8 cellular contexts compared by ENCODE assay signal in the genomic region with DNA sequence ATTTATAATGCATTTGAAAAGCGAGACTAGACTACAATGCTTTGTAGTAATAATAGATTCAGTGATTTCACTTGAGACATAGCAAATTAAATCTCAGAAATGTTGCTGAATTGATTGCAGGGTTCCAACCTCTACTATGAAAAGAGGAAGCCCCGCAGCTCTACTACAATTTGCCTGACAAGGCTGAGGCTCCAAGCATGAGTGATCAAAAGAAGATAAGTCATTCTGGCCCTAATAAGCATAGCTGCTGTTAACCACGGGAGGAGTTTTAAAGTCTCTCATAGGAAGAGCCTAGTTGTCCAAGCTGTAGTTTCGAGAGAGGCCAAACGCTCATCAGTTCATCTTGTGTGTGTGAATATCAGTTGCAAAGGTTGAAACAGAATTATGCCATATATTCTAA.
DNase-seq lines count a peak whose midpoint lies in the region; ATAC-seq lines count a peak whose summit lies in the region.
"Not testable (repeated sequence)": the region's sequence is repeated elsewhere in the genome, so short reads cannot be mapped to it uniquely, and the experiment has no call there.

No MANE protein-coding gene starts in this region.

- H3K36me3 Mint-ChIP-seq in memory B cell, result not testable (repeated sequence)

- not testable (repeated sequence) for H3K27me3 Mint-ChIP-seq in memory B cell

- not testable (repeated sequence) for H3K27ac Mint-ChIP-seq in memory B cell

- not testable (repeated sequence) for H3K4me3 Mint-ChIP-seq in memory B cell

- not testable (repeated sequence) for DNase-seq in memory B cell (ENCODE audit: low spot score in 2 of 2)

- not testable (repeated sequence) for H3K4me1 Mint-ChIP-seq in memory B cell

- ATAC-seq in GM18499 (IDR thresholded peaks at IDR 0.05; ENCODE audit: insufficient read depth, unreplicated experiment) (peak; percentile 91), GM18867 (IDR thresholded peaks at IDR 0.05; ENCODE audit: unreplicated experiment) (peak; percentile 93), GM19372 (IDR thresholded peaks at IDR 0.05; ENCODE audit: low read depth, unreplicated experiment) (peak; percentile 51), GM21529 (IDR thresholded peaks at IDR 0.05; ENCODE audit: unreplicated experiment) (peak; percentile 83), HG02798 (IDR thresholded peaks at IDR 0.05; ENCODE audit: poor library complexity, unreplicated experiment) (peak; percentile 63), HG03095 (IDR thresholded peaks at IDR 0.05; ENCODE audit: unreplicated experiment) (peak; percentile 84), HG03439 (IDR thresholded peaks at IDR 0.05; ENCODE audit: unreplicated experiment) (peak; percentile 54), memory B cell (ENCODE audit: low read depth) (peak; percentile 47)

- not testable (repeated sequence) for H3K9me3 Mint-ChIP-seq in memory B cell
